1 cellular context compared by ENCODE assay signal in the genomic region with DNA sequence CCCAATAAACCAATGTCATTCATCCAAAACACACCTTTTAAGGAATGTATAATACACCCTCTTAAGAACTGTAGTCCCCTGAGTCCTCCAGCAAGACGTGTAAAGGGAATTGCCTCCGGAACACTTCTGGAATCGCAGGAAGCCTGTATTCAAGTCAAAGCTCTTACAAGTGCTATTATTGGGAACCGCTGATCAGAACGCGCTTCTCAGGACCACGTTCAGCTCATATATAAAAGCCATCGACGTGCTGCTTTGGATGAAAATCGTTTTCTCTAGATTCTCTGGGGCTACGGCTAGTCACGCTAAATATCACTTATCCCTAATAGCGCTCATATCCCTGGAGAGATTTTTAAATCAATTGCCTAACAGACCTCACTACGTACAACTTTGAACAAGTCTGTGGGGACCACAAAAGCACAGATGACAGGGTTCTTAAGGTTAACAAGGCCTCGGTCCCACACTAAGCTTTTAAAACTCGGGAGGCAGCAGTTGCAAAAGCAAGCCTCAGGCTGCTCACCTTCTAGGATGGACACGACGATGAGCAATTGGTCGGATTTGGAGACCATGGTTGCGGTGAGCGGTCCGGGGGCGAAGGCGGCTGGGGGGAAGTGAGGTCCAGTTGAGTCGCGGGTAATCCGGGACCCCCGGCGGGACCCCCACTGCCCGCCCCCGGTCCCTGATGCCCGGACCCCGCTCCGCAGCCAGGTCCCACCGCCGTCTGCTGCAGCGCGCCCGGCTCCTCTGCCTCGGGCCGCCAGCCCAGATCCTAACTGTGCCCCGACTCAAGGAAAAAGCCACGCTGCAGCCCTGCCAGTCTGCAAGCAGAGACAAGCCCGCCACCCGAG.
TF ChIP-seq lines count a peak whose summit lies in the region.

No MANE protein-coding gene starts in this region.

TF ChIP-seq in liver, 16 proteins besides CTCF, POLR2A, EP300 and RAD21 (continued from another document):
- TF ChIP-seq, protein P1, sequence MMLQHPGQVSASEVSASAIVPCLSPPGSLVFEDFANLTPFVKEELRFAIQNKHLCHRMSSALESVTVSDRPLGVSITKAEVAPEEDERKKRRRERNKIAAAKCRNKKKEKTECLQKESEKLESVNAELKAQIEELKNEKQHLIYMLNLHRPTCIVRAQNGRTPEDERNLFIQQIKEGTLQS (IDR thresholded peaks at IDR 0.05), result no peak
- TF ChIP-seq FOXA2 (IDR thresholded peaks at IDR 0.05) (no peak), NR2F2 (IDR thresholded peaks at IDR 0.05) (no peak), HNF4A (conservative IDR thresholded peaks at IDR 0.05) (no peak), YY1 (IDR thresholded peaks at IDR 0.05) (no peak), FOXA1 (IDR thresholded peaks at IDR 0.05) (no peak), SP1 (IDR thresholded peaks at IDR 0.05) (no peak), REST (IDR thresholded peaks at IDR 0.05) (no peak)
- TF ChIP-seq, protein P2, sequence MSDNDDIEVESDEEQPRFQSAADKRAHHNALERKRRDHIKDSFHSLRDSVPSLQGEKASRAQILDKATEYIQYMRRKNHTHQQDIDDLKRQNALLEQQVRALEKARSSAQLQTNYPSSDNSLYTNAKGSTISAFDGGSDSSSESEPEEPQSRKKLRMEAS (IDR thresholded peaks at IDR 0.05), result no peak
